ENCODE assay signal across 25 cellular contexts in genomic region chr1:63005812-63006211, GRCh38.
"Had no signal": no experiment of that assay in that cellular context is flagged by ENCODE, and none has a peak within 500 bp of the region (broad histone marks: within the 10 kb centered on the region; RNA-seq: fewer than 3 reads in every experiment).

No MANE protein-coding gene starts in this region.

- H3K27ac ChIP-seq: SJCRH30, SK-N-MC had no signal

- DNase-seq: activated CD4-positive, alpha-beta memory T cell treated with anti-CD3 and anti-CD28 coated beads for 36 hours; activated CD4-positive, alpha-beta T cell treated with anti-CD3 and anti-CD28 coated beads, Interleukin-2, amount 10 ng/mL, durations not matched to agents 7 days and 5 days; activated CD8-positive, alpha-beta memory T cell treated with anti-CD3 and anti-CD28 coated beads, Interleukin-2, amount 50 U/mL, for 4 hours; activated gamma-delta T cell; activated naive CD4-positive, alpha-beta T cell treated with Interleukin-2 at 50 U/mL for 16 hours; activated T-cell treated with anti-CD3 and anti-CD28 coated beads for 4 hours; activated T-cell treated with anti-CD3 and anti-CD28 coated beads, Interleukin-2, amount 50 U/mL, for 72 hours; anterior cingulate cortex; caudate nucleus; cerebellar nuclear complex; Kasumi-1; KG1; NCI-H1105; NCI-H1417 treated with DMSO at 0.1 percent for 48 hours; NCI-H187 treated with DMSO at 0.1 percent for 48 hours; NCI-H2081; NCI-H226; NCI-H446 treated with DMSO at 0.1 percent for 48 hours; NK-92 treated with Interleukin-12 subunit alpha and Interleukin-12 subunit beta, amount 100 ng/mL, for 24 hours; SHP77; SJCRH30 had no signal

- H3K27me3 ChIP-seq: SJCRH30 had no signal

- H3K36me3 ChIP-seq: SJCRH30 had no signal

- H3K4me3 Mint-ChIP-seq: activated CD4-positive, alpha-beta memory T cell treated with anti-CD3 and anti-CD28 coated beads for 36 hours; activated CD4-positive, alpha-beta T cell treated with anti-CD3 and anti-CD28 coated beads, Interleukin-2, amount 10 ng/mL, durations not matched to agents 7 days and 5 days; activated naive CD4-positive, alpha-beta T cell treated with anti-CD3 and anti-CD28 coated beads, Interleukin-2, amount 50 U/mL, for 24 hours; activated T-cell treated with anti-CD3 and anti-CD28 coated beads, Interleukin-2, amount 50 U/mL, for 72 hours; brain had no signal

- H3K4me1 Mint-ChIP-seq: activated CD4-positive, alpha-beta T cell treated with anti-CD3 and anti-CD28 coated beads, Interleukin-2, amount 10 ng/mL, durations not matched to agents 7 days and 5 days; activated naive CD4-positive, alpha-beta T cell treated with anti-CD3 and anti-CD28 coated beads, Interleukin-2, amount 50 U/mL, for 24 hours had no signal

- H3K9me3 Mint-ChIP-seq: activated CD4-positive, alpha-beta memory T cell treated with anti-CD3 and anti-CD28 coated beads for 36 hours; activated CD4-positive, alpha-beta T cell treated with anti-CD3 and anti-CD28 coated beads, Interleukin-2, amount 10 ng/mL, durations not matched to agents 7 days and 5 days; activated naive CD4-positive, alpha-beta T cell treated with anti-CD3 and anti-CD28 coated beads, Interleukin-2, amount 50 U/mL, for 24 hours; activated T-helper 2 cell treated with anti-CD3 and anti-CD28 coated beads, Interferon-gamma antibody, Interleukin-2, Interleukin-4, amounts not matched to agents 10 μg/mL and 5 μg/mL and 100 μg/mL, durations not matched to agents 14 hours and 24 hours and 36 hours had no signal

- H3K4me3 ChIP-seq: SJCRH30, SK-N-MC had no signal

- H3K36me3 Mint-ChIP-seq: activated CD4-positive, alpha-beta memory T cell treated with anti-CD3 and anti-CD28 coated beads for 36 hours; activated naive CD4-positive, alpha-beta T cell treated with anti-CD3 and anti-CD28 coated beads, Interleukin-2, amount 50 U/mL, for 24 hours; brain had no signal

- H3K9me3 ChIP-seq: SJCRH30 had no signal

- H3K4me1 ChIP-seq: SJCRH30 had no signal

- H3K27ac Mint-ChIP-seq: activated CD4-positive, alpha-beta memory T cell treated with anti-CD3 and anti-CD28 coated beads for 36 hours; activated CD4-positive, alpha-beta T cell treated with anti-CD3 and anti-CD28 coated beads, Interleukin-2, amount 10 ng/mL, durations not matched to agents 7 days and 5 days; activated naive CD4-positive, alpha-beta T cell treated with anti-CD3 and anti-CD28 coated beads, Interleukin-2, amount 50 U/mL, for 24 hours; activated T-cell treated with anti-CD3 and anti-CD28 coated beads, Interleukin-2, amount 50 U/mL, for 72 hours; activated T-helper 2 cell treated with anti-CD3 and anti-CD28 coated beads, Interferon-gamma antibody, Interleukin-2, Interleukin-4, amounts not matched to agents 10 μg/mL and 5 μg/mL and 100 μg/mL, durations not matched to agents 14 hours and 24 hours and 36 hours; brain had no signal
